ENCODE assay signal across 1 cellular context in the genomic region with DNA sequence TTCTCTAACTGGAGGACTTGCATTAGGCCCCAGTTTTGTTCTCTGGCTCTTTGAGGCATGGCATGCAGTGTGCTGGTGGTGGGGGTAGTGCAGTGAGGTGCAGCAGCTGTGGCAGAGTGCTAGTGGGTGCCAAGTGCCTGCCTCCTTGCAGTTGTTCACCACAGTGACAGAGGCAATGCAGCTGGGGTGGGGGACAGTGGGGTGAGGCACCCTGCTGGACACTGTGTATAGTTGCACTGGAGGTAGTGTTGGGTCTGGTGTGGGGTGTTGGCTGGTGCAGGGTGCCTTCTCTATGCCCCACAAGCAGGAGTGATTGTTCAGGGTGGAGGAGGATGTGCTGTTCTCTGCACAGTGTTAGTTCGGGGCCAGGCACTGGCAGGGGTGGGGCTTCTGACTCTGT.
TF ChIP-seq lines count a peak whose summit lies in the region.

No MANE protein-coding gene starts in this region.

TF ChIP-seq in HepG2, 621 proteins besides CTCF, POLR2A, EP300 and RAD21:
- TF ChIP-seq NRL (CRISPR knock-in tag; IDR thresholded peaks at IDR 0.05; ENCODE audit: borderline replicate concordance) (no peak), PHF20 (CRISPR knock-in tag; IDR thresholded peaks at IDR 0.05) (no peak), EEA1 (CRISPR knock-in tag; IDR thresholded peaks at IDR 0.05; ENCODE audit: borderline replicate concordance) (no peak)
